Comparison of ENCODE assay signal across 8 cellular contexts in genomic region chr6:123803456-123803861, GRCh38. TPM values are rescaled to one million over a fixed set of nuclear protein-coding genes. Genes with fewer than 3 reads are reported as not detected.
A peak's percentile ranks its signal among the peaks of the same experiment; 100 is the strongest.
DNase-seq lines count a peak whose midpoint lies in the region; ATAC-seq and TF ChIP-seq lines count a peak whose summit lies in the region.

No MANE protein-coding gene starts in this region.

- H3K36me3 ChIP-seq in ascending aorta (no peaks in the 10 kb centered on the region), transverse colon (no peaks in the 10 kb centered on the region)

- H3K27me3 ChIP-seq in ascending aorta (no peaks in the 10 kb centered on the region), layer of hippocampus (ENCODE audit: control insufficient read depth, insufficient read depth, low read length) (no peaks in the 10 kb centered on the region), transverse colon (peaks cover 69% of the 10 kb centered on the region)

- H3K4me3 ChIP-seq in ascending aorta = peak overlapping the region; percentile 64 to 66
- H3K4me3 ChIP-seq in transverse colon = peak overlapping the region; percentile 22 to 64 (median 32)

- DNase-seq in NCI-H2171 (lab: John Stamatoyannopoulos, UW) (peak; percentile 40), NCI-H2171 treated with DMSO at 0.1 percent for 48 hours (lab: John Stamatoyannopoulos, UW) (no peak), ascending aorta (ENCODE audit: low spot score in 2 of 2) (no peak), transverse colon (no peak)
- DNase-seq in activated effector memory CD4-positive, alpha-beta T cell treated with anti-CD3 and anti-CD28 coated beads, Interleukin-2, amount 50 U/mL, for 16 hours = no peak

- no peak for TF ChIP-seq CTCF in ascending aorta (IDR thresholded peaks at IDR 0.05)
- no peak for TF ChIP-seq CTCF in transverse colon (IDR thresholded peaks at IDR 0.05)

- peaks cover 0 to 3% of the 10 kb centered on the region in 2 donors for H3K4me1 ChIP-seq in ascending aorta
- peaks cover 4 to 17% (median 10%) of the 10 kb centered on the region in 4 donors for H3K4me1 ChIP-seq in transverse colon

- no peak overlapping the region for H3K27ac ChIP-seq in ascending aorta
- H3K27ac ChIP-seq in layer of hippocampus (ENCODE audit: low read depth, low read length) = peak overlapping the region; percentile 68
- no peak overlapping the region for H3K27ac ChIP-seq in transverse colon

- in situ Hi-C loops in transverse colon (cut with MboI; ENCODE audit: low pct_ligation_motif_present in 1 of 4, low pct_unique_long_range_greater_than_20kb in 1 of 4, low sequenced_read_pairs in 3 of 4) = no loop called here

- WGBS in transverse colon (ENCODE audit: low coverage in 1 of 2), 2 donors = 0% methylated on average over 4 of the region's 62 CpGs; no CpG with 5 or more reads in 1 of the 2 donors

- no peak for TF ChIP-seq POLR2A in transverse colon (IDR thresholded peaks at IDR 0.05)

- H3K9me3 ChIP-seq in ascending aorta (no peaks in the 10 kb centered on the region), transverse colon (no peaks in the 10 kb centered on the region)

- TF ChIP-seq EP300 in transverse colon (IDR thresholded peaks at IDR 0.05; ENCODE audit: low read depth) = no peak

- intact Hi-C loops in ascending aorta (cut with DNase I) (loop anchor here (5.0 kb wide), 1 partner anchor 1049 kb away; no protein-coding TSS in a partner anchor), transverse colon (cut with DNase I; ENCODE audit: low total_unique reads) (no loop called here)

- ATAC-seq in HG02943 (IDR thresholded peaks at IDR 0.05; ENCODE audit: low read depth, unreplicated experiment) = peak; percentile 24
- no peak for ATAC-seq in HG03565 (IDR thresholded peaks at IDR 0.05; ENCODE audit: unreplicated experiment)

RNA-seq across cellular contexts. Expression of gene NKAIN2, which starts 0.2 kb away (rescaled TPM):
- total RNA-seq in ascending aorta (0.11 TPM), transverse colon (under 1 TPM in 1 of 4 donors, not detected in 3; 0.32 TPM)
